Comparison of ENCODE assay signal across 12 cellular contexts in genomic region chr4:2923678-2924173, GRCh38. TPM values are rescaled to one million over a fixed set of nuclear protein-coding genes. Genes with fewer than 3 reads are reported as not detected.
DNase-seq lines count a peak whose midpoint lies in the region; ATAC-seq and TF ChIP-seq lines count a peak whose summit lies in the region.
"Had no signal": no experiment of that assay in that cellular context is flagged by ENCODE, and none has a peak within 500 bp of the region (broad histone marks: within the 10 kb centered on the region; RNA-seq: fewer than 3 reads in every experiment).

No MANE protein-coding gene starts in this region.

- no peak overlapping the region for H3K23ac ChIP-seq in IMR-90 (ENCODE audit: low read depth, low read length)

- no peak overlapping the region for H3K4me2 ChIP-seq in IMR-90 (ENCODE audit: low read depth, low read length)

- POLR2A ChIA-PET in CD8-positive, alpha-beta memory T cell (lab: Charles Lee) = interaction anchor here (1.1 to 1.4 kb wide), 3 partner anchors 10 to 12 kb away, joined by 3 to 5 read pairs (median 4); no protein-coding TSS in a partner anchor
- POLR2A ChIA-PET in IMR-90 (lab: Charles Lee; ENCODE audit: unreplicated experiment) = no interaction called here

- peaks cover 18 to 90% (median 24%) of the 10 kb centered on the region in 3 donors for H3K36me3 Mint-ChIP-seq in CD8-positive, alpha-beta memory T cell
- peaks cover 81% of the 10 kb centered on the region for H3K36me3 Mint-ChIP-seq in nephron progenitor cell (ENCODE audit: low read depth)

- no TSS peak for BruUV-seq in IMR-90 (replicated peaks; lab: Mats Ljungman, UMichigan)

- H3K27me3 Mint-ChIP-seq in CD8-positive, alpha-beta memory T cell = no peaks in the 10 kb centered on the region
- H3K27me3 Mint-ChIP-seq in nephron progenitor cell (ENCODE audit: low read depth, poor library complexity) = no peaks in the 10 kb centered on the region

- H3K56ac ChIP-seq in IMR-90 (ENCODE audit: extremely low read depth, insufficient read depth, low read length) = no peak overlapping the region

- dilution Hi-C loops in IMR-90 (cut with HindIII; ENCODE audit: low sequenced_read_pairs, unreplicated experiment) = no loop called here

- ATAC-seq in IMR-90 (ENCODE audit: low read depth) = no peak
- no peak for ATAC-seq in HG03095 (IDR thresholded peaks at IDR 0.05; ENCODE audit: unreplicated experiment)
- no peak for ATAC-seq in HG03039 (IDR thresholded peaks at IDR 0.05; ENCODE audit: unreplicated experiment)
- ATAC-seq in HG02970 (IDR thresholded peaks at IDR 0.05; ENCODE audit: low FRiP score, unreplicated experiment) = no peak

- TF ChIP-seq POLR2A in IMR-90 (IDR thresholded peaks at IDR 0.05; ENCODE audit: low read depth, low read length) = no peak

- H3K79me1 ChIP-seq in IMR-90 (ENCODE audit: low read depth in 1 of 2, low read length in 2 of 2) = peaks cover 14 to 56% of the 10 kb centered on the region in 2 experiments

- H2AK9ac ChIP-seq in IMR-90 (replicated peaks; ENCODE audit: low read depth, low read length, poor library complexity) = no peak overlapping the region

- no peak overlapping the region for H3K27ac ChIP-seq in CD8-positive, alpha-beta memory T cell (ENCODE audit: low read depth, low read length)
- H3K27ac ChIP-seq in IMR-90 (ENCODE audit: insufficient read depth, low read length) = no peak overlapping the region
- no peak overlapping the region for H3K27ac ChIP-seq in coronary artery

- H4K20me1 ChIP-seq in IMR-90 (ENCODE audit: insufficient read depth, low read length) = peaks cover 18% of the 10 kb centered on the region; the same call in 1 of the 2 replicates

- H3K14ac ChIP-seq in IMR-90 (replicated peaks; ENCODE audit: low read depth, low read length) = no peak overlapping the region

- no peak for TF ChIP-seq RAD21 in IMR-90 (IDR thresholded peaks at IDR 0.05; ENCODE audit: low read length)

- no peak overlapping the region for H3K4ac ChIP-seq in IMR-90 (ENCODE audit: low read depth, low read length)

- H3K4me1 ChIP-seq in CD8-positive, alpha-beta memory T cell (ENCODE audit: insufficient read depth, low read length) = peaks cover 23% of the 10 kb centered on the region
- peaks cover 4% of the 10 kb centered on the region; the same call in 1 of the 2 replicates for H3K4me1 ChIP-seq in IMR-90 (ENCODE audit: control insufficient read depth, insufficient read depth, low read length)

- in situ Hi-C loops in IMR-90 (cut with MboI; ENCODE audit: low sequenced_read_pairs) = no loop called here

- H2BK15ac ChIP-seq in IMR-90 (ENCODE audit: low read depth, low read length) = no peak overlapping the region; the same call in 2 of the 3 replicates

- H3K9me1 ChIP-seq in IMR-90 (ENCODE audit: insufficient read depth, low read length) = peaks cover 12% of the 10 kb centered on the region; the same call in 1 of the 2 replicates

- no peaks in the 10 kb centered on the region for H3K27me3 ChIP-seq in CD8-positive, alpha-beta memory T cell (ENCODE audit: insufficient read depth, low read length, poor library complexity, severe bottlenecking)
- H3K27me3 ChIP-seq in IMR-90 (ENCODE audit: control insufficient read depth, insufficient read depth, low read length) = no peaks in the 10 kb centered on the region
- H3K27me3 ChIP-seq: tibial nerve had no signal

- H3K9me3 Mint-ChIP-seq in CD8-positive, alpha-beta memory T cell = no peaks in the 10 kb centered on the region
- peaks cover 29% of the 10 kb centered on the region for H3K9me3 Mint-ChIP-seq in nephron progenitor cell

- no peak overlapping the region for H3K9ac ChIP-seq in IMR-90 (ENCODE audit: low read depth, low read length)

- no peak overlapping the region for H3K18ac ChIP-seq in IMR-90 (ENCODE audit: low read depth, low read length)

- H4K5ac ChIP-seq in IMR-90 (ENCODE audit: low read depth, low read length) = no peak overlapping the region

- H4K8ac ChIP-seq in IMR-90 (ENCODE audit: low read depth in 2 of 2, low read length in 2 of 2) = peak overlapping the region in 1 of 2 experiments; percentile 23; a peak in 1 of 4 replicates

- no peak overlapping the region for H2AFZ ChIP-seq in IMR-90 (replicated peaks; ENCODE audit: low read length, poor library complexity)

- peak overlapping the region in 6 of 7 donors; percentile 13 to 70 (median 54) for H3K4me3 Mint-ChIP-seq in CD8-positive, alpha-beta memory T cell
- H3K4me3 Mint-ChIP-seq in nephron progenitor cell = no peak overlapping the region

- 100% methylated on average over 1 of the region's 16 CpGs; no CpG with 5 or more reads in 1 of the 2 experiments for WGBS in IMR-90 (ENCODE audit: extremely low coverage in 2 of 2, insufficient read length in 1 of 2), 2 experiments

- no peak overlapping the region for H2BK20ac ChIP-seq in IMR-90 (ENCODE audit: low read depth, low read length)

- no peaks in the 10 kb centered on the region for H3K9me3 ChIP-seq in CD8-positive, alpha-beta memory T cell (ENCODE audit: low read length)
- H3K9me3 ChIP-seq in IMR-90 (ENCODE audit: control insufficient read depth, insufficient read depth, low read length) = no peaks in the 10 kb centered on the region

- H3K27ac Mint-ChIP-seq in CD8-positive, alpha-beta memory T cell = peak overlapping the region; percentile 84 to 95 (median 92)
- peak overlapping the region; percentile 95 for H3K27ac Mint-ChIP-seq in nephron progenitor cell

- H2BK5ac ChIP-seq in IMR-90 (ENCODE audit: low read depth, low read length, poor library complexity, severe bottlenecking) = no peak overlapping the region

- peak in 1 of 5 donors; percentile 36 for DNase-seq in CD8-positive, alpha-beta memory T cell
- DNase-seq in IMR-90 (no peak), coronary artery (ENCODE audit: low spot score) (peak; percentile 49), nephron progenitor cell (no peak), inferior parietal cortex (ENCODE audit: extremely low spot score) (no peak)
- DNase-seq: amniotic stem cell; NCI-H187; stimulated activated CD4-positive, alpha-beta T cell treated with anti-CD3 and anti-CD28 coated beads, Interleukin-4, amount 100 ng/mL, for 1 hour had no signal

- H2AK5ac ChIP-seq in IMR-90 (ENCODE audit: low read depth, low read length) = 0 out of 2 replicates have a peak overlapping the region, but pooled peaks have one; percentile 15

- CTCF ChIA-PET in CD8-positive, alpha-beta memory T cell (lab: Charles Lee) = interaction anchor here (1.0 to 1.5 kb wide), 3 partner anchors 9 to 167 kb away, joined by 3 to 4 read pairs (median 3); no protein-coding TSS in a partner anchor
- CTCF ChIA-PET in IMR-90 (lab: Yijun Ruan, JAX) = no interaction called here

- TF ChIP-seq CTCF in IMR-90 (conservative IDR thresholded peaks at IDR 0.05; ENCODE audit: low read depth, low read length) (no peak), coronary artery (IDR thresholded peaks at IDR 0.05) (no peak), nephron progenitor cell (IDR thresholded peaks at IDR 0.05) (no peak)

- peak overlapping the region; percentile 13; the same call in 1 of the 2 replicates for H4K91ac ChIP-seq in IMR-90 (ENCODE audit: insufficient read depth, low read depth, low read length)

- peaks cover 41 to 49% (median 48%) of the 10 kb centered on the region in 3 donors for H3K4me1 Mint-ChIP-seq in CD8-positive, alpha-beta memory T cell
- H3K4me1 Mint-ChIP-seq in nephron progenitor cell = peaks cover 30% of the 10 kb centered on the region

- no peak overlapping the region for H3K4me3 ChIP-seq in CD8-positive, alpha-beta memory T cell (ENCODE audit: low read length)
- H3K4me3 ChIP-seq in IMR-90 (ENCODE audit: insufficient read depth, low read depth, low read length) (no peak overlapping the region), coronary artery (no peak overlapping the region)
- H3K4me3 ChIP-seq: tibial nerve had no signal

- no peak overlapping the region for H2BK120ac ChIP-seq in IMR-90 (ENCODE audit: low read depth, low read length)

- intact Hi-C loops in IMR-90 (cut with micrococcal nuclease) = no loop called here

- H3K36me3 ChIP-seq in CD8-positive, alpha-beta memory T cell (ENCODE audit: insufficient read depth, low read length) = peaks cover 28% of the 10 kb centered on the region
- peaks cover 55% of the 10 kb centered on the region for H3K36me3 ChIP-seq in IMR-90 (ENCODE audit: control insufficient read depth, insufficient read depth, low read length)

TF ChIP-seq in IMR-90, 13 proteins besides CTCF, POLR2A, EP300 and RAD21:
- no peak for TF ChIP-seq RCOR1 (IDR thresholded peaks at IDR 0.05; ENCODE audit: insufficient replicate concordance, low read length)
- TF ChIP-seq SMC3 (IDR thresholded peaks at IDR 0.05; ENCODE audit: low read depth, low read length) = no peak
- no peak for TF ChIP-seq NFE2L2 (IDR thresholded peaks at IDR 0.05; ENCODE audit: low read depth, low read length)
- no peak for TF ChIP-seq CEBPB (IDR thresholded peaks at IDR 0.05; ENCODE audit: low read depth, low read length)
- TF ChIP-seq MAZ (IDR thresholded peaks at IDR 0.05; ENCODE audit: borderline replicate concordance, low read depth, low read length) = no peak
- no peak for TF ChIP-seq BHLHE40 (IDR thresholded peaks at IDR 0.05; ENCODE audit: low read depth, low read length)
- TF ChIP-seq CHD1 (IDR thresholded peaks at IDR 0.05; ENCODE audit: low read depth, low read length) = no peak
- no peak for TF ChIP-seq ELK1 (IDR thresholded peaks at IDR 0.05; ENCODE audit: borderline replicate concordance, low read depth, low read length)
- TF ChIP-seq MXI1 (IDR thresholded peaks at IDR 0.05; ENCODE audit: borderline replicate concordance, low read depth, low read length) = no peak

RNA-seq across cellular contexts. Expression of gene NOP14, which starts 39.5 kb away (rescaled TPM):
- total RNA-seq in CD8-positive, alpha-beta memory T cell = 100 to 1,000 TPM; 156 to 165 TPM
- 26.5 TPM for polyA plus RNA-seq in CD8-positive, alpha-beta memory T cell
- 10.9 and 19.2 TPM in 2 replicates for total RNA-seq in IMR-90 (2012; rRNA removed)
- 11.3 and 12.6 TPM in 2 replicates for polyA plus RNA-seq in IMR-90 (2012; rRNA removed)
- polyA plus RNA-seq in IMR-90 (2012; cell fraction: cytosol; rRNA removed) = 5.4 and 8.4 TPM in 2 replicates
- polyA plus RNA-seq in IMR-90 (2012; cell fraction: nucleus; rRNA removed; ENCODE audit: low replicate concordance) = 6.7 and 10.4 TPM in 2 replicates

RNA-seq across cellular contexts. Expression of gene GRK4, which starts 39.6 kb away (rescaled TPM):
- total RNA-seq in CD8-positive, alpha-beta memory T cell = 1 to 10 TPM; 5.4 to 7.7 TPM
- polyA plus RNA-seq in CD8-positive, alpha-beta memory T cell = 2.5 TPM
- total RNA-seq in IMR-90 (2012; rRNA removed) = 1.6 and 1.7 TPM in 2 replicates
- polyA plus RNA-seq in IMR-90 (2012; rRNA removed) = 2.1 and 2.2 TPM in 2 replicates
- 2.0 and 2.3 TPM in 2 replicates for polyA plus RNA-seq in IMR-90 (2012; cell fraction: cytosol; rRNA removed)
- 1.1 and 1.6 TPM in 2 replicates for polyA plus RNA-seq in IMR-90 (2012; cell fraction: nucleus; rRNA removed; ENCODE audit: low replicate concordance)
